ENCODE assay signal across 23 cellular contexts in the genomic region with DNA sequence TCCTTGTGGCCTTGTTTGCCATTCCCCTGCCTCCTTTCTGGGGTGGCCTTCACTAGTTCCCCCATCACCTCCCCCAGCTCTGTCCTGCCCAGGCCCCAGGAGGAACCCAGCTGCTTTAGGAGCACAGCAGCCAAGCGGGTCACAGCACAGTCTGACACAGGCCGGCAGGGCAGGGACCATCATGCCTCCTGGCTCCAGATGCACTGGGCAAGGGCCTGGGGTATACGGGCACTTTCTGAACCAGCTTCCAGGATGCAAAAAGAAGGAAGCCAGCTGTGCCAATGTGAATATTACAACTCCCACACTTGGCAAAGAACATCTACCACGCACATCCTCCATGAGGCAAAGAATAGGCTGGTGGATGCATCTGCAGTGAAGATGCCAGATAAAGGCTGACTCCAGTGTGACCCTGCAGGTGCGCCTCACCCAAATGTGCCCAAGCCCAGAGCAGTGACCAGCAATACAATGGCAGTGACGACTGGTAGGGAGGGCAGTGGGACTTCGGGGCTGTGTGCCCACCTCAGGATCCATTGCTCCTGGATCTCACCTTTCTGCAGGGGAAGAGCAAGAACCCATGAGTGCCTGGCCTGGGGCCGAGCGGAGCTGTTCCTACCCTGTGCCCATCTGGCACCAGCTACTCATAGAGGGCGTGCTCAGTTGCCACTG. TPM values are rescaled to one million over a fixed set of nuclear protein-coding genes. Genes with fewer than 3 reads are reported as not detected.
DNase-seq lines count a peak whose midpoint lies in the region; ATAC-seq, FAIRE-seq and TF ChIP-seq lines count a peak whose summit lies in the region.
"Had no signal": no experiment of that assay in that cellular context is flagged by ENCODE, and none has a peak within 500 bp of the region (broad histone marks: within the 10 kb centered on the region; RNA-seq: fewer than 3 reads in every experiment).

No MANE protein-coding gene starts in this region.

- DNase-seq in heart left ventricle = peak in 3 of 5 donors; percentile 11 to 32 (median 13)
- DNase-seq in heart right ventricle = no peak
- DNase-seq in activated CD8-positive, alpha-beta memory T cell treated with anti-CD3 and anti-CD28 coated beads, Interleukin-2, amount 50 U/mL, for 4 hours = peak; percentile 11
- DNase-seq in kidney = peak; percentile 52
- peak; percentile 17 for DNase-seq in stomach
- no peak for DNase-seq in NCI-H2107 treated with DMSO at 0.1 percent for 48 hours (lab: John Stamatoyannopoulos, UW; ENCODE audit: unreplicated experiment)
- DNase-seq in Karpas-422 = no peak
- no peak for DNase-seq in activated T-cell treated with anti-CD3 and anti-CD28 coated beads, Interleukin-2, amount 50 U/mL, for 4 hours
- DNase-seq: mesenchymal stem cell; NCI-H187; NCI-H2227 treated with DMSO at 0.1 percent for 48 hours; stimulated activated CD8-positive, alpha-beta memory T cell treated with anti-CD3 and anti-CD28 coated beads, Interleukin-4, amount 100 ng/mL, for 48 hours; T-helper 9 cell had no signal

- H3K27me3 Mint-ChIP-seq in activated T-cell treated with anti-CD3 and anti-CD28 coated beads, Interleukin-2, amount 50 U/mL, for 4 hours (ENCODE audit: low read depth) = peaks cover 2% of the 10 kb centered on the region

- H3K27me3 ChIP-seq in heart left ventricle (no peaks in the 10 kb centered on the region), heart right ventricle (peaks cover 0 to 3% (median 0%) of the 10 kb centered on the region in 7 donors), stomach (no peaks in the 10 kb centered on the region), Karpas-422 (ENCODE audit: low read length) (no peaks in the 10 kb centered on the region)
- H3K27me3 ChIP-seq: hepatocyte, SJSA1 had no signal

- H4K20me1 ChIP-seq in Karpas-422 (ENCODE audit: insufficient read depth, low read depth, low read length) = no peaks in the 10 kb centered on the region

- H3K9me2 ChIP-seq in Karpas-422 (replicated peaks; ENCODE audit: insufficient read depth, low read length) = no peaks in the 10 kb centered on the region

- no peaks in the 10 kb centered on the region for H3K9me3 Mint-ChIP-seq in activated T-cell treated with anti-CD3 and anti-CD28 coated beads, Interleukin-2, amount 50 U/mL, for 4 hours
- H3K9me3 Mint-ChIP-seq: nephron had no signal

- TF ChIP-seq POLR2A in heart left ventricle (IDR thresholded peaks at IDR 0.05) (no peak), stomach (IDR thresholded peaks at IDR 0.05) (no peak)

- no peak for ATAC-seq in heart left ventricle
- no peak for ATAC-seq in heart right ventricle
- ATAC-seq in activated T-cell treated with anti-CD3 and anti-CD28 coated beads, Interleukin-2, amount 50 U/mL, for 4 hours = no peak
- ATAC-seq: K562, psoas muscle had no signal

- H3K36me3 Mint-ChIP-seq in activated T-cell treated with anti-CD3 and anti-CD28 coated beads, Interleukin-2, amount 50 U/mL, for 4 hours (ENCODE audit: insufficient read depth) = no peaks in the 10 kb centered on the region

- H3K4me3 ChIP-seq in heart left ventricle = no peak overlapping the region
- H3K4me3 ChIP-seq in heart right ventricle = no peak overlapping the region
- H3K4me3 ChIP-seq in kidney (ENCODE audit: low read length in 2 of 2) = no peak overlapping the region
- no peak overlapping the region for H3K4me3 ChIP-seq in stomach
- H3K4me3 ChIP-seq in Karpas-422 (ENCODE audit: low read length) = no peak overlapping the region
- H3K4me3 ChIP-seq: hepatocyte, K562, psoas muscle, SJSA1, thoracic aorta had no signal

- H3K36me3 ChIP-seq in heart left ventricle (no peaks in the 10 kb centered on the region), heart right ventricle (no peaks in the 10 kb centered on the region), kidney (ENCODE audit: control insufficient read depth in 1 of 2, insufficient read depth in 2 of 2, low read length in 2 of 2) (no peaks in the 10 kb centered on the region), stomach (no peaks in the 10 kb centered on the region), Karpas-422 (ENCODE audit: insufficient read depth, low read length) (no peaks in the 10 kb centered on the region)
- H3K36me3 ChIP-seq: SJSA1, thoracic aorta had no signal

- intact Hi-C loops in heart left ventricle (cut with DNase I) (no loop called here), heart right ventricle (cut with DNase I) (no loop called here), kidney (cut with DNase I) (no loop called here), stomach (cut with DNase I; ENCODE audit: low total_unique reads) (no loop called here)

- TF ChIP-seq CTCF in heart left ventricle (IDR thresholded peaks at IDR 0.05) (no peak), heart right ventricle (IDR thresholded peaks at IDR 0.05) (no peak), kidney (IDR thresholded peaks at IDR 0.05; ENCODE audit: borderline replicate concordance, extremely low read depth, insufficient read depth) (no peak), stomach (IDR thresholded peaks at IDR 0.05) (no peak)

- peaks cover 39% of the 10 kb centered on the region for H3K4me1 Mint-ChIP-seq in activated T-cell treated with anti-CD3 and anti-CD28 coated beads, Interleukin-2, amount 50 U/mL, for 4 hours (ENCODE audit: low read depth)
- H3K4me1 Mint-ChIP-seq: nephron had no signal

- 89 to 93% (median 91%) methylated on average over 8 to 10 of the region's 10 CpGs for WGBS in heart left ventricle, 4 donors
- WGBS in heart right ventricle, 2 donors = 85 to 87% methylated on average over 10 of the region's 10 CpGs
- WGBS in stomach, 5 donors = 85 to 96% (median 89%) methylated on average over 8 to 10 of the region's 10 CpGs

- H2AFZ ChIP-seq in Karpas-422 (ENCODE audit: low read length) = no peak overlapping the region
- H2AFZ ChIP-seq: hepatocyte had no signal

- H3K9ac ChIP-seq in kidney (ENCODE audit: low read length in 2 of 2) (no peak overlapping the region), Karpas-422 (ENCODE audit: low read length) (no peak overlapping the region)

- no peak for FAIRE-seq in kidney (lab: Jason Lieb, UNC)
- FAIRE-seq: colon, K562 had no signal

- no peaks in the 10 kb centered on the region for H3K4me1 ChIP-seq in heart left ventricle
- no peaks in the 10 kb centered on the region for H3K4me1 ChIP-seq in heart right ventricle
- H3K4me1 ChIP-seq in kidney (ENCODE audit: control insufficient read depth in 1 of 2, insufficient read depth in 1 of 2, low read depth in 1 of 2, low read length in 2 of 2) = no peaks in the 10 kb centered on the region
- H3K4me1 ChIP-seq in stomach = no peaks in the 10 kb centered on the region
- H3K4me1 ChIP-seq in Karpas-422 (ENCODE audit: low read length) = no peaks in the 10 kb centered on the region
- H3K4me1 ChIP-seq: psoas muscle, SJSA1 had no signal

- no peak overlapping the region for H3K4me2 ChIP-seq in Karpas-422 (ENCODE audit: low read depth, low read length, poor library complexity, severe bottlenecking)
- H3K4me2 ChIP-seq: hepatocyte had no signal

- no peak overlapping the region for H3K4me3 Mint-ChIP-seq in activated T-cell treated with anti-CD3 and anti-CD28 coated beads, Interleukin-2, amount 50 U/mL, for 4 hours
- H3K4me3 Mint-ChIP-seq: nephron had no signal

- H3K27ac ChIP-seq in heart left ventricle (no peak overlapping the region), heart right ventricle (no peak overlapping the region), kidney (ENCODE audit: low read depth in 2 of 2, low read length in 2 of 2) (no peak overlapping the region), stomach (no peak overlapping the region), Karpas-422 (ENCODE audit: low read length) (no peak overlapping the region)
- H3K27ac ChIP-seq: hepatocyte, psoas muscle, SJSA1, thoracic aorta had no signal

- no peaks in the 10 kb centered on the region for H3K79me2 ChIP-seq in Karpas-422 (ENCODE audit: low read length)
- H3K79me2 ChIP-seq: hepatocyte had no signal

- no peak for TF ChIP-seq EP300 in stomach (IDR thresholded peaks at IDR 0.05)

- H3K9me3 ChIP-seq in heart left ventricle (no peaks in the 10 kb centered on the region), heart right ventricle (no peaks in the 10 kb centered on the region), kidney (ENCODE audit: control insufficient read depth in 1 of 2, low read length in 2 of 2) (no peaks in the 10 kb centered on the region), stomach (no peaks in the 10 kb centered on the region), Karpas-422 (ENCODE audit: low read length) (no peaks in the 10 kb centered on the region)
- H3K9me3 ChIP-seq: psoas muscle, SJSA1, thoracic aorta had no signal

RNA-seq across cellular contexts. Expression of gene IL3, which starts 6.3 kb away (rescaled TPM):
- not detected for total RNA-seq in heart left ventricle
- polyA plus RNA-seq in heart left ventricle = not detected
- not detected for total RNA-seq in heart right ventricle
- polyA plus RNA-seq in heart right ventricle = not detected
- not detected for total RNA-seq in kidney
- polyA plus RNA-seq in kidney (ENCODE audit: insufficient read depth, low read depth, low replicate concordance) = not detected
- total RNA-seq in stomach = not detected
- not detected for polyA plus RNA-seq in stomach
- total RNA-seq in Karpas-422 (2014; rRNA removed; shearing (Covaris generic); ENCODE audit: low replicate concordance) = not detected in 2 replicates
- total RNA-seq in activated T-cell treated with anti-CD3 and anti-CD28 coated beads, Interleukin-2, amount 50 U/mL, for 4 hours = 100 to 1,000 TPM in 2 of 3 donors, 10 to 100 TPM in 1; 94.6 to 152 (median 138) TPM
- total RNA-seq: aorta, fibroblast of villous mesenchyme, K562, psoas muscle, SJSA1, thoracic aorta had no signal
- polyA plus RNA-seq: AG04450, aorta, hepatocyte, K562, psoas muscle had no signal

RNA-seq across cellular contexts. Expression of gene CSF2, which starts 19.4 kb away (rescaled TPM):
- under 1 TPM in 1 of 9 donors, not detected in 8; 0.67 TPM for total RNA-seq in heart left ventricle
- not detected for polyA plus RNA-seq in heart left ventricle
- total RNA-seq in heart right ventricle = not detected
- polyA plus RNA-seq in heart right ventricle = not detected
- not detected for total RNA-seq in kidney
- polyA plus RNA-seq in kidney (ENCODE audit: insufficient read depth, low read depth, low replicate concordance) = not detected
- not detected for total RNA-seq in stomach
- polyA plus RNA-seq in stomach = not detected
- total RNA-seq in Karpas-422 (2014; rRNA removed; shearing (Covaris generic); ENCODE audit: low replicate concordance) = not detected in 2 replicates
- total RNA-seq in activated T-cell treated with anti-CD3 and anti-CD28 coated beads, Interleukin-2, amount 50 U/mL, for 4 hours = 100 to 1,000 TPM; 130 to 283 (median 277) TPM
- total RNA-seq: hepatocyte, psoas muscle, thoracic aorta had no signal
- polyA plus RNA-seq: AG04450, aorta, hepatocyte, K562 had no signal

RNA-seq across cellular contexts. Expression of gene ACSL6, which starts 42.7 kb away (rescaled TPM):
- total RNA-seq in heart left ventricle = 1 to 10 TPM in 5 of 9 donors, under 1 TPM in 4; 0.53 to 3.8 (median 2.1) TPM
- polyA plus RNA-seq in heart left ventricle = 1 to 10 TPM in 1 of 2 donors, under 1 TPM in 1; 0.33 to 3.2 TPM
- 1 to 10 TPM; 2.1 to 4.5 (median 3.0) TPM for total RNA-seq in heart right ventricle
- 1 to 10 TPM in 1 of 2 donors, under 1 TPM in 1; 0.26 to 7.0 TPM for polyA plus RNA-seq in heart right ventricle
- total RNA-seq in kidney = 1.4 TPM
- 2.1 TPM for polyA plus RNA-seq in kidney (ENCODE audit: insufficient read depth, low read depth, low replicate concordance)
- total RNA-seq in stomach = 1 to 10 TPM in 3 of 5 donors, not detected in 2; 1.7 to 7.2 (median 2.9) TPM
- polyA plus RNA-seq in stomach = under 1 TPM; 0.19 to 0.61 (median 0.45) TPM
- total RNA-seq in Karpas-422 (2014; rRNA removed; shearing (Covaris generic); ENCODE audit: low replicate concordance) = not detected in 2 replicates
- total RNA-seq in activated T-cell treated with anti-CD3 and anti-CD28 coated beads, Interleukin-2, amount 50 U/mL, for 4 hours = 10 to 100 TPM; 25.0 to 38.0 (median 27.1) TPM
- polyA plus RNA-seq: AG04450 had no signal

Comparison
In these comparisons a context has a peak if more than half of its experiments do, and no peak if none do; other contexts are left out.
1. DNase-seq: peak in heart left ventricle (3 of 5), activated CD8-positive, alpha-beta memory T cell treated with anti-CD3 and anti-CD28 coated beads, Interleukin-2, amount 50 U/mL, for 4 hours (single experiment), kidney (single experiment) and stomach (single experiment); none in heart right ventricle (0 of 2), NCI-H2107 treated with DMSO at 0.1 percent for 48 hours (single experiment), Karpas-422 (single experiment) and activated T-cell treated with anti-CD3 and anti-CD28 coated beads, Interleukin-2, amount 50 U/mL, for 4 hours (single experiment).
2. RNA of gene IL3, which starts 6.3 kb away (total RNA-seq): 94.6 to 152 TPM in activated T-cell treated with anti-CD3 and anti-CD28 coated beads, Interleukin-2, amount 50 U/mL, for 4 hours; not detected in heart left ventricle, not detected in heart right ventricle, not detected in kidney (single experiment), not detected in stomach and not detected in Karpas-422; every median in the first group is over 10 times any median in the second.
3. RNA of gene CSF2, which starts 19.4 kb away (total RNA-seq): 130 to 283 TPM in activated T-cell treated with anti-CD3 and anti-CD28 coated beads, Interleukin-2, amount 50 U/mL, for 4 hours; not detected in kidney (single experiment), 0.67 TPM in heart left ventricle, not detected in heart right ventricle, not detected in stomach and not detected in Karpas-422; every median in the first group is over 10 times any median in the second.